8 cellular contexts compared by ENCODE assay signal in the genomic region with DNA sequence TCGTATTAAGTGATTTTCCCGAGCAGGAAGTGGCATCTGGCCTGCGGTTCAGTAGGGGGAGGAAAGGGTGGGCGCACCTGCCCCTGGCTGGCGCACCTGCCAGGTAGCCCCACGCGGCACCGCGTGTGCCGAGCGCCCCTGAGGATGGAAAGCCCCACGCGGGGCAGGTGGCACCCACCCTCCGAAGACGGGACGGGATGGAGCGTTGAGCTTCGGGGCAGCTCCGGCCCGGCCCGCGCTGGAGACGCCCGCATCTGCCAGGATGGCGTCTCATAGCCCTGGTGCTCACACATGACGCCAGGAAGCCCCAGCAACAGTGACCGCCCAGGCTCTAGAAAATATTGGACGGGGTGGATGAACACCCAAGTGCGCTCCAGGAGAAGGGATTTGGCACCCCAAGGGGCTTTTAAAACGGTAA. TPM values are rescaled to one million over a fixed set of nuclear protein-coding genes. Genes with fewer than 3 reads are reported as not detected.
DNase-seq lines count a peak whose midpoint lies in the region; ATAC-seq and TF ChIP-seq lines count a peak whose summit lies in the region.

No MANE protein-coding gene starts in this region.

- no peak overlapping the region for H4K8ac ChIP-seq in mesendoderm (ENCODE audit: low read depth, low read length)

- peaks cover 65 to 90% (median 87%) of the 10 kb centered on the region in 11 experiments for H3K27me3 ChIP-seq in BLaER1 treated with 17β-estradiol and CSF1 and Interleukin-3, amounts not matched to agents 10 nM and 100 nM
- H3K27me3 ChIP-seq in KMS-11 (ENCODE audit: insufficient read depth, low read depth) = peaks cover 21% of the 10 kb centered on the region; the same call in 1 of the 2 replicates
- peaks cover 15% of the 10 kb centered on the region for H3K27me3 ChIP-seq in mammary epithelial cell (ENCODE audit: insufficient read depth, low read length)
- H3K27me3 ChIP-seq in mesendoderm (ENCODE audit: insufficient read depth, low read length, poor library complexity) = peaks cover 38% of the 10 kb centered on the region

- no TSS peak for BruUV-seq in mammary epithelial cell (replicated peaks; lab: Mats Ljungman, UMichigan)

- peak overlapping the region; percentile 34 for H3K56ac ChIP-seq in mesendoderm (ENCODE audit: low read length)

- no peaks in the 10 kb centered on the region for H3K9me3 ChIP-seq in BLaER1 treated with 17β-estradiol and CSF1 and Interleukin-3, amounts not matched to agents 10 nM and 100 nM (replicated peaks in 1 of 11)
- H3K9me3 ChIP-seq in mammary epithelial cell (replicated peaks; ENCODE audit: insufficient read depth, low read length) = no peaks in the 10 kb centered on the region

- peak overlapping the region in 8 of 11 experiments; percentile 54 to 80 (median 66); a peak in 14 of 22 replicates for H3K9ac ChIP-seq in BLaER1 treated with 17β-estradiol and CSF1 and Interleukin-3, amounts not matched to agents 10 nM and 100 nM
- H3K9ac ChIP-seq in KMS-11 = peak overlapping the region; percentile 74; the same call in 1 of the 2 replicates
- H3K9ac ChIP-seq in mammary epithelial cell (ENCODE audit: insufficient read depth, low read length) = peak overlapping the region; percentile 23
- no peak overlapping the region for H3K9ac ChIP-seq in mesendoderm (ENCODE audit: low read length)

- H2AFZ ChIP-seq in KMS-11 (ENCODE audit: low read depth) = peak overlapping the region; percentile 88
- H2AFZ ChIP-seq in mammary epithelial cell (ENCODE audit: low read depth, low read length) = no peak overlapping the region

- no peak overlapping the region for H2BK5ac ChIP-seq in mesendoderm (ENCODE audit: low read length)

- H4K20me1 ChIP-seq in BLaER1 treated with 17β-estradiol and CSF1 and Interleukin-3, amounts not matched to agents 10 nM and 100 nM = peaks cover 0 to 40% (median 15%) of the 10 kb centered on the region in 11 experiments; a peak in 15 of 22 replicates
- no peaks in the 10 kb centered on the region for H4K20me1 ChIP-seq in KMS-11 (ENCODE audit: insufficient read depth)
- H4K20me1 ChIP-seq in mammary epithelial cell (ENCODE audit: insufficient read depth, low read length) = no peaks in the 10 kb centered on the region

- dilution Hi-C loops in mammary epithelial cell (cut with HindIII; ENCODE audit: low sequenced_read_pairs) = no loop called here

- H4K5ac ChIP-seq in mesendoderm (ENCODE audit: low read length) = no peak overlapping the region

- H3K4me1 ChIP-seq in BLaER1 treated with 17β-estradiol and CSF1 and Interleukin-3, amounts not matched to agents 10 nM and 100 nM = peaks cover 31 to 45% (median 42%) of the 10 kb centered on the region in 10 experiments
- H3K4me1 ChIP-seq in KMS-11 (ENCODE audit: low read depth, poor library complexity, severe bottlenecking) (peaks cover 19% of the 10 kb centered on the region), mammary epithelial cell (ENCODE audit: insufficient read depth, low read length) (peaks cover 9% of the 10 kb centered on the region), mesendoderm (ENCODE audit: control insufficient read depth, low read depth, low read length) (peaks cover 2% of the 10 kb centered on the region)

- intact Hi-C loops in mammary epithelial cell (cut with micrococcal nuclease) = no loop called here

- no peak overlapping the region for H3K23ac ChIP-seq in mesendoderm (ENCODE audit: low read length)

- TF ChIP-seq CTCF in KMS-11 (conservative IDR thresholded peaks at IDR 0.05; ENCODE audit: low read depth, low read length) (no peak), mammary epithelial cell (conservative IDR thresholded peaks at IDR 0.05 in 1 of 2, IDR thresholded peaks at IDR 0.05 in 1 of 2; ENCODE audit: extremely low read depth in 1 of 2, insufficient read depth in 1 of 2, low read depth in 1 of 2, low read length in 2 of 2) (no peak)

- no peaks in the 10 kb centered on the region for H3K79me1 ChIP-seq in mesendoderm (ENCODE audit: low read length)

- no peak overlapping the region for H2BK120ac ChIP-seq in mesendoderm (ENCODE audit: low read depth, low read length)

- DNase-seq in mammary epithelial cell (no peak), mesendoderm (no peak), SW 1271 (lab: John Stamatoyannopoulos, UW) (no peak), ureter (ENCODE audit: low spot score) (no peak)

- no peaks in the 10 kb centered on the region for H3K79me2 ChIP-seq in KMS-11 (ENCODE audit: insufficient read depth, low read depth)
- H3K79me2 ChIP-seq in mammary epithelial cell (ENCODE audit: insufficient read depth, low read length) = no peaks in the 10 kb centered on the region
- H3K79me2 ChIP-seq in mesendoderm (ENCODE audit: control insufficient read depth, insufficient read depth, low read length) = no peaks in the 10 kb centered on the region

- no peaks in the 10 kb centered on the region for H3K36me3 ChIP-seq in BLaER1 treated with 17β-estradiol and CSF1 and Interleukin-3, amounts not matched to agents 10 nM and 100 nM
- H3K36me3 ChIP-seq in KMS-11 (ENCODE audit: insufficient read depth) (no peaks in the 10 kb centered on the region), mammary epithelial cell (ENCODE audit: insufficient read depth, low read length) (no peaks in the 10 kb centered on the region), mesendoderm (ENCODE audit: control insufficient read depth, insufficient read depth, low read length) (no peaks in the 10 kb centered on the region)

- H2BK15ac ChIP-seq in mesendoderm (replicated peaks; ENCODE audit: low read depth) = no peak overlapping the region

- H3K4ac ChIP-seq in mesendoderm (ENCODE audit: low read depth, low read length) = no peak overlapping the region

- peak overlapping the region; percentile 83 to 98 (median 94) for H3K4me2 ChIP-seq in BLaER1 treated with 17β-estradiol and CSF1 and Interleukin-3, amounts not matched to agents 10 nM and 100 nM
- peak overlapping the region; percentile 77 for H3K4me2 ChIP-seq in KMS-11
- H3K4me2 ChIP-seq in mammary epithelial cell (ENCODE audit: insufficient read depth, low read depth, low read length) = peak overlapping the region; percentile 90
- peak overlapping the region; percentile 50 for H3K4me2 ChIP-seq in mesendoderm (ENCODE audit: low read length)

- H3K18ac ChIP-seq in mesendoderm (ENCODE audit: low read length) = no peak overlapping the region

- in situ Hi-C loops in mammary epithelial cell (cut with MboI; ENCODE audit: low sequenced_read_pairs in 2 of 2) = no loop called here

- peak overlapping the region; percentile 55 to 72 (median 62); a peak in 19 of 20 replicates for H3K4me3 ChIP-seq in BLaER1 treated with 17β-estradiol and CSF1 and Interleukin-3, amounts not matched to agents 10 nM and 100 nM
- H3K4me3 ChIP-seq in KMS-11 (IDR thresholded peaks at IDR 0.05; ENCODE audit: insufficient read depth, low read depth, low read length) = no peak overlapping the region
- no peak overlapping the region for H3K4me3 ChIP-seq in mammary epithelial cell (replicated peaks in 1 of 3; ENCODE audit: insufficient read depth in 1 of 3, low read depth in 2 of 3, low read length in 3 of 3)
- no peak overlapping the region for H3K4me3 ChIP-seq in mesendoderm (ENCODE audit: low read length)

- no peak overlapping the region for H2AK5ac ChIP-seq in mesendoderm (ENCODE audit: low read length)

- CTCF ChIA-PET in mammary epithelial cell (lab: Charles Lee; ENCODE audit: low non-redundant PET) = interaction anchor here (0.6 kb wide), 2 partner anchors 14 to 253 kb away, joined by 5 to 8 read pairs; no protein-coding TSS in a partner anchor

- H3K27ac ChIP-seq in BLaER1 treated with 17β-estradiol and CSF1 and Interleukin-3, amounts not matched to agents 10 nM and 100 nM = peak overlapping the region in 6 of 11 experiments; percentile 3 to 79 (median 42); a peak in 7 of 22 replicates
- H3K27ac ChIP-seq in KMS-11 = peak overlapping the region; percentile 34; the same call in 1 of the 2 replicates
- no peak overlapping the region for H3K27ac ChIP-seq in mammary epithelial cell (ENCODE audit: insufficient read depth, low read depth, low read length)
- H3K27ac ChIP-seq in mesendoderm (ENCODE audit: low read depth, low read length) = no peak overlapping the region

- ATAC-seq in GM19463 (IDR thresholded peaks at IDR 0.05; ENCODE audit: unreplicated experiment) (no peak), GM21526 (IDR thresholded peaks at IDR 0.05; ENCODE audit: low FRiP score, unreplicated experiment) (no peak)

- 19% methylated on average over 12 of the region's 30 CpGs for whole genome bisulfite sequencing in mammary epithelial cell (ENCODE audit: low coverage, missing lambda C conversion rate)
- WGBS in mesendoderm (ENCODE audit: extremely low coverage, insufficient coverage, low lambda C conversion rate) = no CpG with 5 or more reads among the region's 30 CpGs

RNA-seq across cellular contexts. Expression of a gene that starts 2.5 kb away (rescaled TPM):
- total RNA-seq in mammary epithelial cell (1 to 10 TPM; 2.7 to 3.4 TPM), ureter (13.8 TPM)
- 0.60 TPM for polyA plus RNA-seq in mammary epithelial cell
- 2.3 TPM for polyA minus RNA-seq in mammary epithelial cell
- polyA plus RNA-seq in mesendoderm (2013, experiment 1 of 2) = 2.1 TPM
- 2.1 TPM for polyA plus RNA-seq in mesendoderm (2013, experiment 2 of 2)

Comparison
In these comparisons a context has a peak if more than half of its experiments do, and no peak if none do; other contexts are left out.
1. H3K27ac ChIP-seq: peak in BLaER1 treated with 17β-estradiol and CSF1 and Interleukin-3, amounts not matched to agents 10 nM and 100 nM (6 of 11) and KMS-11 (single experiment); none in mammary epithelial cell (single experiment) and mesendoderm (single experiment).
2. H3K4me3 ChIP-seq: peak in BLaER1 treated with 17β-estradiol and CSF1 and Interleukin-3, amounts not matched to agents 10 nM and 100 nM (10 of 10); none in KMS-11 (single experiment), mammary epithelial cell (0 of 3) and mesendoderm (single experiment).
3. Peak in every context shown above with its lines, with median percentiles within 50 percentile points of each other: H3K4me2 ChIP-seq.